ENCODE assay signal across 8 cellular contexts in genomic region chr1:228141871-228142615, GRCh38. TPM values are rescaled to one million over a fixed set of nuclear protein-coding genes. Genes with fewer than 3 reads are reported as not detected.
DNase-seq lines count a peak whose midpoint lies in the region; ATAC-seq and TF ChIP-seq lines count a peak whose summit lies in the region.

No MANE protein-coding gene starts in this region.

- H3K27ac ChIP-seq in BLaER1, result peak overlapping the region; percentile 90

- H3K4me3 Mint-ChIP-seq in MCF 10A (ENCODE audit: unreplicated experiment), result peak overlapping the region; percentile 99
- peak overlapping the region; percentile 83 to 99 (median 96) for H3K4me3 Mint-ChIP-seq in naive thymus-derived CD8-positive, alpha-beta T cell

- ATAC-seq in naive thymus-derived CD8-positive, alpha-beta T cell, result no peak
- ATAC-seq in GM18520 (IDR thresholded peaks at IDR 0.05; ENCODE audit: unreplicated experiment), result no peak
- no peak for ATAC-seq in HG02852 (IDR thresholded peaks at IDR 0.05; ENCODE audit: unreplicated experiment)
- ATAC-seq in GM18511 (IDR thresholded peaks at IDR 0.05; ENCODE audit: unreplicated experiment), result no peak

- DNase-seq in LoVo (ENCODE audit: low spot score), result peak; percentile 57
- no peak for DNase-seq in MCF 10A (ENCODE audit: unreplicated experiment)
- DNase-seq in naive thymus-derived CD8-positive, alpha-beta T cell, result peak in 5 of 10 donors; percentile 28 to 69 (median 47)
- DNase-seq in GM19238 (ENCODE audit: insufficient read length, low spot score), result no peak

- H3K27ac Mint-ChIP-seq in MCF 10A (ENCODE audit: low read depth, unreplicated experiment), result peak overlapping the region; percentile 95
- H3K27ac Mint-ChIP-seq in naive thymus-derived CD8-positive, alpha-beta T cell, result peak overlapping the region; percentile 55 to 100 (median 100)

- H3K4me1 ChIP-seq in BLaER1, result peaks cover 83% of the 10 kb centered on the region

- peaks cover 69% of the 10 kb centered on the region for H4K20me1 ChIP-seq in BLaER1

- H3K4me3 ChIP-seq in BLaER1, result peak overlapping the region; percentile 94

- peaks cover 22% of the 10 kb centered on the region for H3K36me3 ChIP-seq in BLaER1

- intact Hi-C loops in MCF 10A (cut with micrococcal nuclease), result no loop called here

- POLR2A ChIA-PET in MCF 10A (lab: Yijun Ruan, JAX), result interaction anchor here (0.6 to 9.7 kb wide), 17 partner anchors 10 to 1417 kb away, joined by 3 to 318 read pairs (median 4); partner anchors contain the start of genes ABCB10, ARF1, GJC2 and IBA57
- POLR2A ChIA-PET in naive thymus-derived CD8-positive, alpha-beta T cell (lab: Charles Lee), result interaction anchor here (0.7 to 9.0 kb wide), 4 partner anchors 11 to 23 kb away, joined by 3 to 128 read pairs (median 30); partner anchors contain the start of gene IBA57

- peaks cover 34% of the 10 kb centered on the region for H3K36me3 Mint-ChIP-seq in MCF 10A (ENCODE audit: insufficient read depth, unreplicated experiment)
- H3K36me3 Mint-ChIP-seq in naive thymus-derived CD8-positive, alpha-beta T cell, result no peaks in the 10 kb centered on the region

- H3K9me3 ChIP-seq in BLaER1, result no peaks in the 10 kb centered on the region

- peaks cover 10% of the 10 kb centered on the region for H3K27me3 Mint-ChIP-seq in MCF 10A (ENCODE audit: insufficient read depth, unreplicated experiment)
- no peaks in the 10 kb centered on the region for H3K27me3 Mint-ChIP-seq in naive thymus-derived CD8-positive, alpha-beta T cell

- H3K4me2 ChIP-seq in BLaER1, result peak overlapping the region; percentile 91

- H3K9me3 Mint-ChIP-seq in MCF 10A (ENCODE audit: unreplicated experiment), result no peaks in the 10 kb centered on the region
- no peaks in the 10 kb centered on the region for H3K9me3 Mint-ChIP-seq in naive thymus-derived CD8-positive, alpha-beta T cell

- peaks cover 25% of the 10 kb centered on the region for H3K4me1 Mint-ChIP-seq in MCF 10A (ENCODE audit: insufficient read depth, unreplicated experiment)
- peaks cover 10 to 53% (median 44%) of the 10 kb centered on the region in 4 donors for H3K4me1 Mint-ChIP-seq in naive thymus-derived CD8-positive, alpha-beta T cell

- no TSS peak for BruUV-seq in MCF 10A (replicated peaks; lab: Mats Ljungman, UMichigan)

- peak overlapping the region; percentile 90 for H3K9ac ChIP-seq in BLaER1

- no peaks in the 10 kb centered on the region for H3K27me3 ChIP-seq in BLaER1

- CTCF ChIA-PET in MCF 10A (lab: Yijun Ruan, JAX), result interaction anchor here (0.6 to 7.3 kb wide), 14 partner anchors 11 to 661 kb away, joined by 3 to 72 read pairs (median 4); partner anchors contain the start of genes IBA57 and MRPL55

- no peak for TF ChIP-seq CTCF in MCF 10A (IDR thresholded peaks at IDR 0.05; ENCODE audit: unreplicated experiment)

RNA-seq across cellular contexts. Expression of gene GUK1, which starts 2.0 kb away (rescaled TPM):
- 495 and 510 TPM in 2 replicates for total RNA-seq in MCF 10A (2022)
- total RNA-seq in naive thymus-derived CD8-positive, alpha-beta T cell, result 100 to 1,000 TPM; 189 to 202 TPM
- polyA plus RNA-seq in naive thymus-derived CD8-positive, alpha-beta T cell, result 100 to 1,000 TPM; 369 to 466 (median 374) TPM

RNA-seq across cellular contexts. Expression of gene GJC2, which starts 7.7 kb away (rescaled TPM):
- 9.0 and 18.5 TPM in 2 replicates for total RNA-seq in MCF 10A (2022)
- total RNA-seq in naive thymus-derived CD8-positive, alpha-beta T cell, result 1 to 10 TPM; 2.6 to 2.8 TPM
- polyA plus RNA-seq in naive thymus-derived CD8-positive, alpha-beta T cell, result under 1 TPM in 2 of 3 donors, not detected in 1; 0.16 to 0.22 TPM

RNA-seq across cellular contexts. Expression of gene IBA57, which starts 23.6 kb away (rescaled TPM):
- 12.0 and 16.5 TPM in 2 replicates for total RNA-seq in MCF 10A (2022)
- 10 to 100 TPM; 11.0 to 12.3 TPM for total RNA-seq in naive thymus-derived CD8-positive, alpha-beta T cell
- 1 to 10 TPM; 3.3 to 4.2 (median 3.4) TPM for polyA plus RNA-seq in naive thymus-derived CD8-positive, alpha-beta T cell

RNA-seq across cellular contexts. Expression of gene MRPL55, which starts 32.9 kb away (rescaled TPM):
- total RNA-seq in MCF 10A (2022), result 85.4 and 111 TPM in 2 replicates
- total RNA-seq in naive thymus-derived CD8-positive, alpha-beta T cell, result 10 to 100 TPM; 61.9 to 64.8 TPM
- 100 to 1,000 TPM in 2 of 3 donors, 10 to 100 TPM in 1; 96.9 to 130 (median 103) TPM for polyA plus RNA-seq in naive thymus-derived CD8-positive, alpha-beta T cell

RNA-seq across cellular contexts. Expression of gene C1orf35, which starts 38.9 kb away (rescaled TPM):
- total RNA-seq in MCF 10A (2022), result 48.9 and 49.2 TPM in 2 replicates
- total RNA-seq in naive thymus-derived CD8-positive, alpha-beta T cell, result 10 to 100 TPM; 26.0 to 28.1 TPM
- 10 to 100 TPM; 12.9 to 25.6 (median 20.0) TPM for polyA plus RNA-seq in naive thymus-derived CD8-positive, alpha-beta T cell
